In the genomic region with DNA sequence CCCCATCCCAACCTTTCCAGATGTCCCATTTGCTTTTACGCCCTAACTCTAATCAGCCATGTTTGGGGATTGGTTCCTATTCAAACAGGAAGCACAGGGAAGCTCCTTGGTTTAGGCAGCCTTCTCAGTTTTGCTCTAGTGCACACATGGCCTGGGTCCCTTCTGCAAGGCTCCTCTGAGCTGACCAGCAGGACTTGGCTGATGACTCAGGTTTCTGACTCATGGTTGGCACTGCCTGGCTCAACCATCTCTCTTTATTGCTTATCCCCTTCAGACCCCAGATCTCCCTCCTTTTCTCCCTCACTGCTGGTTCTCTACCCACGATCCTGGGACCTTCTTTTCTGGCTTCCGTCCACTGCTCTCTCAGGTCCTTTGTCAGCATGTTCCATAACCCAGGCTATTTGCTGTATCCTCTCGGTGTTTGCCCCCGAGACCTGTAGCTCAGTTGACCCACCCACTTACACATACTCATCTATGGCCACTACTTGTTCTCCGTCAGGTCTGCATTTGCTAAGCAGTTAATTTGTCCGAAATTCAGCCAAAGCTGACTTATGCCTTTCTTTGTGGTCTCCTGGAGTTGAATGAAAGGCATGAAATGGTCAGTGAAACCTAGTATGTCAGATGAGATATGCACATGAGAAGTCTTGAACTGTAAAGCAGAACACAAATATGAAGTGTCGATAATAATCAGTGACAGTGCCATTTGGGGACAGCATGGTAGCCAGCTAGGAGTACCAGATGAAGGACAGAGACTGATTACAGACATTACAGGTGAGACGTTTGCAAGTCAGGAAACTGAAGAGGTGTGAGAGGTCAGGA, we compare ENCODE assay signal across 14 cellular contexts.
DNase-seq lines count a peak whose midpoint lies in the region; ATAC-seq and TF ChIP-seq lines count a peak whose summit lies in the region.
"Had no signal": no experiment of that assay in that cellular context is flagged by ENCODE, and none has a peak within 500 bp of the region (broad histone marks: within the 10 kb centered on the region; RNA-seq: fewer than 3 reads in every experiment).

No MANE protein-coding gene starts in this region.

- H3K9me3 Mint-ChIP-seq in HFFc6 (no peaks in the 10 kb centered on the region), glutamatergic neuron (ENCODE audit: unreplicated experiment) (peaks cover 40% of the 10 kb centered on the region)
- H3K9me3 Mint-ChIP-seq: H9 had no signal

- H3K27me3 Mint-ChIP-seq in HFFc6 (ENCODE audit: insufficient read depth) (peaks cover 7% of the 10 kb centered on the region; the same call in 1 of the 2 replicates), glutamatergic neuron (ENCODE audit: unreplicated experiment) (peaks cover 24% of the 10 kb centered on the region)

- intact Hi-C loops in adrenal gland (cut with DNase I): no loop called here
- intact Hi-C loops in vagina (cut with DNase I): no loop called here
- intact Hi-C loops in body of pancreas (cut with DNase I): no loop called here

- TF ChIP-seq CTCF in HFFc6 (IDR thresholded peaks at IDR 0.05) (no peak), adrenal gland (IDR thresholded peaks at IDR 0.05) (no peak), glutamatergic neuron (IDR thresholded peaks at IDR 0.05; ENCODE audit: partially characterized antibody, unreplicated experiment) (no peak), vagina (IDR thresholded peaks at IDR 0.05) (no peak), body of pancreas (IDR thresholded peaks at IDR 0.05) (no peak)

- no peak overlapping the region for H3K27ac Mint-ChIP-seq in HFFc6
- peak overlapping the region; percentile 97 for H3K27ac Mint-ChIP-seq in glutamatergic neuron (ENCODE audit: unreplicated experiment)
- H3K27ac Mint-ChIP-seq: H9 had no signal

- TF ChIP-seq POLR2A in adrenal gland (IDR thresholded peaks at IDR 0.05) (no peak), vagina (IDR thresholded peaks at IDR 0.05) (no peak), body of pancreas (IDR thresholded peaks at IDR 0.05) (no peak)

- H3K36me3 ChIP-seq in adrenal gland (replicated peaks in 1 of 2) (no peaks in the 10 kb centered on the region), vagina (no peaks in the 10 kb centered on the region), body of pancreas (replicated peaks in 1 of 2; ENCODE audit: insufficient read depth in 1 of 2, low read depth in 2 of 2) (no peaks in the 10 kb centered on the region)
- H3K36me3 ChIP-seq: prostate gland had no signal

- H3K36me3 Mint-ChIP-seq in HFFc6 (ENCODE audit: low read depth): no peaks in the 10 kb centered on the region
- H3K36me3 Mint-ChIP-seq in glutamatergic neuron (ENCODE audit: unreplicated experiment): peaks cover 5% of the 10 kb centered on the region

- H3K27ac ChIP-seq in adrenal gland (no peak overlapping the region), vagina (no peak overlapping the region), body of pancreas (no peak overlapping the region)
- H3K27ac ChIP-seq: prostate gland had no signal

- H3K4me3 Mint-ChIP-seq in HFFc6 (no peak overlapping the region), glutamatergic neuron (ENCODE audit: unreplicated experiment) (peak overlapping the region; percentile 68)
- H3K4me3 Mint-ChIP-seq: H9 had no signal

- no peak for ATAC-seq in body of pancreas
- ATAC-seq: Right ventricle myocardium inferior had no signal

- DNase-seq in AG08396 (ENCODE audit: low spot score) (peak; percentile 18), HFFc6 (peak; percentile 26), adrenal gland (peak; percentile 43 to 77 (median 65)), glutamatergic neuron (no peak), vagina (ENCODE audit: extremely low spot score in 2 of 2) (no peak), NCI-H187 treated with DMSO at 0.1 percent for 48 hours (lab: John Stamatoyannopoulos, UW) (no peak), body of pancreas (no peak)
- DNase-seq in activated naive CD4-positive, alpha-beta T cell treated with Interleukin-2 at 50 U/mL for 16 hours: no peak
- DNase-seq: activated CD4-positive, CD25-positive, alpha-beta regulatory T cell; H9; KG1; midbrain had no signal

- H3K9me3 ChIP-seq in adrenal gland (replicated peaks in 1 of 3): no peaks in the 10 kb centered on the region
- H3K9me3 ChIP-seq in vagina: no peaks in the 10 kb centered on the region
- H3K9me3 ChIP-seq in body of pancreas: no peaks in the 10 kb centered on the region
- H3K9me3 ChIP-seq: prostate gland had no signal

- 76 to 80% (median 78%) methylated on average over 9 of the region's 9 CpGs for WGBS in adrenal gland, 4 donors
- WGBS in body of pancreas, 2 donors: 79 to 80% methylated on average over 9 of the region's 9 CpGs

- H3K27me3 ChIP-seq in adrenal gland (no peaks in the 10 kb centered on the region), vagina (no peaks in the 10 kb centered on the region), body of pancreas (no peaks in the 10 kb centered on the region)

- peaks cover 3 to 6% of the 10 kb centered on the region in 2 donors for H3K4me1 ChIP-seq in adrenal gland (replicated peaks in 1 of 2)
- H3K4me1 ChIP-seq in vagina: no peaks in the 10 kb centered on the region
- H3K4me1 ChIP-seq in body of pancreas: no peaks in the 10 kb centered on the region
- H3K4me1 ChIP-seq: prostate gland had no signal

- peaks cover 8% of the 10 kb centered on the region for H3K4me1 Mint-ChIP-seq in HFFc6 (ENCODE audit: low read depth)
- H3K4me1 Mint-ChIP-seq in glutamatergic neuron (ENCODE audit: low read depth, unreplicated experiment): peaks cover 45% of the 10 kb centered on the region
- H3K4me1 Mint-ChIP-seq: H9 had no signal

- H3K4me3 ChIP-seq in adrenal gland: no peak overlapping the region
- no peak overlapping the region for H3K4me3 ChIP-seq in vagina
- H3K4me3 ChIP-seq in body of pancreas: no peak overlapping the region
- H3K4me3 ChIP-seq: prostate gland had no signal

Comparison
In these comparisons a context has a peak if more than half of its experiments do, and no peak if none do; other contexts are left out.
1. DNase-seq: peak in AG08396 (single experiment), HFFc6 (single experiment) and adrenal gland (7 of 7); none in glutamatergic neuron (single experiment), vagina (0 of 2), activated naive CD4-positive, alpha-beta T cell treated with Interleukin-2 at 50 U/mL for 16 hours (single experiment), NCI-H187 treated with DMSO at 0.1 percent for 48 hours (single experiment) and body of pancreas (0 of 4).